In genomic region chr13:75986818-75987217, GRCh38 we compare ENCODE assay signal across 13 cellular contexts.
DNase-seq lines count a peak whose midpoint lies in the region; ATAC-seq and TF ChIP-seq lines count a peak whose summit lies in the region.
"Had no signal": no experiment of that assay in that cellular context is flagged by ENCODE, and none has a peak within 500 bp of the region (broad histone marks: within the 10 kb centered on the region; RNA-seq: fewer than 3 reads in every experiment).

No MANE protein-coding gene starts in this region.

- POLR2A ChIA-PET in activated CD4-positive, alpha-beta memory T cell treated with anti-CD3 and anti-CD28 coated beads, Interleukin-2, amount 10 ng/mL, durations not matched to agents 7 days and 5 days (lab: Charles Lee) = no interaction called here

- no peak for TF ChIP-seq CTCF in hepatocyte (IDR thresholded peaks at IDR 0.05; ENCODE audit: poor library complexity)

- no peaks in the 10 kb centered on the region for H3K36me3 ChIP-seq in hepatocyte (replicated peaks; ENCODE audit: insufficient read depth, low read depth)

- H2AFZ ChIP-seq in hepatocyte = no peak overlapping the region

- H3K79me2 ChIP-seq in hepatocyte = no peaks in the 10 kb centered on the region

- ATAC-seq in GM18868 (IDR thresholded peaks at IDR 0.05; ENCODE audit: unreplicated experiment) (peak; percentile 100), GM21526 (IDR thresholded peaks at IDR 0.05; ENCODE audit: low FRiP score, unreplicated experiment) (peak; percentile 98), HG03097 (IDR thresholded peaks at IDR 0.05; ENCODE audit: low FRiP score, unreplicated experiment) (peak; percentile 89)

- H3K9me2 ChIP-seq in hepatocyte (replicated peaks; ENCODE audit: insufficient read depth) = no peaks in the 10 kb centered on the region

- no peaks in the 10 kb centered on the region for H3K4me1 ChIP-seq in hepatocyte (ENCODE audit: insufficient read depth)
- H3K4me1 ChIP-seq: Caco-2 had no signal

- H3K27me3 Mint-ChIP-seq in immature natural killer cell (ENCODE audit: low read depth in 3 of 3) = peaks cover 0 to 4% (median 2%) of the 10 kb centered on the region in 3 donors
- H3K27me3 Mint-ChIP-seq in activated CD4-positive, alpha-beta memory T cell treated with anti-CD3 and anti-CD28 coated beads, Interleukin-2, amount 10 ng/mL, durations not matched to agents 7 days and 5 days = peaks cover 2% of the 10 kb centered on the region

- CTCF ChIA-PET in activated CD4-positive, alpha-beta memory T cell treated with anti-CD3 and anti-CD28 coated beads, Interleukin-2, amount 10 ng/mL, durations not matched to agents 7 days and 5 days (lab: Charles Lee) = no interaction called here

- H4K20me1 ChIP-seq in hepatocyte (ENCODE audit: insufficient read depth, poor library complexity, severe bottlenecking) = no peaks in the 10 kb centered on the region

- WGBS in hepatocyte (ENCODE audit: low lambda C conversion rate, missing lambda C conversion rate) = 67% methylated on average over 1 of the region's 1 CpG

- peaks cover 0 to 7% (median 0%) of the 10 kb centered on the region in 6 donors for H3K9me3 Mint-ChIP-seq in immature natural killer cell
- H3K9me3 Mint-ChIP-seq in activated CD4-positive, alpha-beta memory T cell treated with anti-CD3 and anti-CD28 coated beads, Interleukin-2, amount 10 ng/mL, durations not matched to agents 7 days and 5 days = no peaks in the 10 kb centered on the region

- no peaks in the 10 kb centered on the region for H3K27me3 ChIP-seq in hepatocyte

- H3K9me3 ChIP-seq in hepatocyte (ENCODE audit: low read depth) = no peaks in the 10 kb centered on the region
- H3K9me3 ChIP-seq: Caco-2 had no signal

- H3K4me3 Mint-ChIP-seq in immature natural killer cell = no peak overlapping the region
- H3K4me3 Mint-ChIP-seq in activated CD4-positive, alpha-beta memory T cell treated with anti-CD3 and anti-CD28 coated beads, Interleukin-2, amount 10 ng/mL, durations not matched to agents 7 days and 5 days = no peak overlapping the region

- DNase-seq in germinal center (ENCODE audit: low spot score) = peak; percentile 6
- no peak for DNase-seq in immature natural killer cell
- no peak for DNase-seq in activated CD4-positive, alpha-beta memory T cell treated with anti-CD3 and anti-CD28 coated beads, Interleukin-2, amount 10 ng/mL, durations not matched to agents 7 days and 5 days
- DNase-seq in activated naive CD4-positive, alpha-beta T cell (lab: John Stamatoyannopoulos, UW) = no peak
- DNase-seq in hepatocyte (ENCODE audit: low spot score) = no peak
- DNase-seq: activated T-cell treated with anti-CD3 and anti-CD28 coated beads, Interleukin-2, amount 50 U/mL, for 48 hours; Caco-2; GOT3; occipital lobe; stimulated activated CD4-positive, alpha-beta T cell treated with anti-CD3 and anti-CD28 coated beads, Interleukin-2, amount 100 ng/mL, for 24 hours had no signal

- no peaks in the 10 kb centered on the region for H3K36me3 Mint-ChIP-seq in immature natural killer cell
- no peaks in the 10 kb centered on the region for H3K36me3 Mint-ChIP-seq in activated CD4-positive, alpha-beta memory T cell treated with anti-CD3 and anti-CD28 coated beads, Interleukin-2, amount 10 ng/mL, durations not matched to agents 7 days and 5 days (ENCODE audit: low read depth)

- H3K27ac ChIP-seq in hepatocyte = no peak overlapping the region

- H3K27ac Mint-ChIP-seq in immature natural killer cell = no peak overlapping the region
- H3K27ac Mint-ChIP-seq in activated CD4-positive, alpha-beta memory T cell treated with anti-CD3 and anti-CD28 coated beads, Interleukin-2, amount 10 ng/mL, durations not matched to agents 7 days and 5 days = no peak overlapping the region

- no peaks in the 10 kb centered on the region for H3K4me1 Mint-ChIP-seq in immature natural killer cell
- no peaks in the 10 kb centered on the region for H3K4me1 Mint-ChIP-seq in activated CD4-positive, alpha-beta memory T cell treated with anti-CD3 and anti-CD28 coated beads, Interleukin-2, amount 10 ng/mL, durations not matched to agents 7 days and 5 days

- H3K4me2 ChIP-seq in hepatocyte = no peak overlapping the region

- no peak overlapping the region for H3K4me3 ChIP-seq in hepatocyte
